ENCODE assay signal across 32 cellular contexts in genomic region chr20:59603176-59603575, GRCh38. TPM values are rescaled to one million over a fixed set of nuclear protein-coding genes. Genes with fewer than 3 reads are reported as not detected.
"Had no signal": no experiment of that assay in that cellular context is flagged by ENCODE, and none has a peak within 500 bp of the region (broad histone marks: within the 10 kb centered on the region; RNA-seq: fewer than 3 reads in every experiment).

No MANE protein-coding gene starts in this region.

- H3K9me3 Mint-ChIP-seq: activated naive CD4-positive, alpha-beta T cell treated with anti-CD3 and anti-CD28 coated beads for 36 hours; activated naive CD8-positive, alpha-beta T cell treated with anti-CD3 and anti-CD28 coated beads for 36 hours; activated T-helper 1 cell treated with anti-CD3 and anti-CD28 coated beads, Interleukin-12 subunit alpha, Interleukin-12 subunit beta, Interleukin-2, Interleukin-4 antibody, amounts not matched to agents 30 ng/mL and 10 ng/mL and 1 ng/mL, durations not matched to agents 14 hours and 24 hours and 36 hours; central memory CD8-positive, alpha-beta T cell; memory B cell; naive thymus-derived CD8-positive, alpha-beta T cell; neural progenitor cell; T-cell had no signal

- H3K27ac ChIP-seq: breast epithelium, epithelial cell of prostate, esophagus squamous epithelium, neural progenitor cell, parathyroid adenoma, testis, transverse colon had no signal

- DNase-seq: activated CD4-positive, alpha-beta T cell treated with anti-CD3 and anti-CD28 coated beads for 36 hours; activated CD4-positive, alpha-beta T cell treated with anti-CD3 and anti-CD28 coated beads, Interleukin-2, amount 50 U/mL, for 48 hours; activated CD4-positive, CD25-positive, alpha-beta regulatory T cell; activated CD8-positive, alpha-beta memory T cell treated with anti-CD3 and anti-CD28 coated beads, Interleukin-2, amount 50 U/mL, for 4 hours; activated effector memory CD4-positive, alpha-beta T cell treated with anti-CD3 and anti-CD28 coated beads, Interleukin-2, amount 50 U/mL, for 16 hours; activated naive CD4-positive, alpha-beta T cell treated with anti-CD3 and anti-CD28 coated beads for 36 hours; activated naive CD8-positive, alpha-beta T cell treated with anti-CD3 and anti-CD28 coated beads for 36 hours; activated T-cell treated with anti-CD3 and anti-CD28 coated beads, Interleukin-2, amount 50 U/mL, for 1 hour; dermis blood vessel endothelial cell; effector CD8-positive, alpha-beta T cell; esophagus squamous epithelium; foreskin melanocyte; islet precursor cell; left colon; naive thymus-derived CD8-positive, alpha-beta T cell; occipital lobe; right cardiac atrium; stimulated activated CD4-positive, alpha-beta T cell treated with anti-CD3 and anti-CD28 coated beads, Interleukin-15, amount 100 ng/mL, for 24 hours; stimulated activated CD4-positive, alpha-beta T cell treated with anti-CD3 and anti-CD28 coated beads, Interleukin-2, amount 100 ng/mL, for 24 hours; stimulated activated naive CD4-positive, alpha-beta T cell; T-cell; testis; transverse colon had no signal

- H3K4me3 Mint-ChIP-seq: activated CD4-positive, alpha-beta T cell treated with anti-CD3 and anti-CD28 coated beads for 36 hours; activated naive CD4-positive, alpha-beta T cell treated with anti-CD3 and anti-CD28 coated beads for 36 hours; activated naive CD8-positive, alpha-beta T cell treated with anti-CD3 and anti-CD28 coated beads for 36 hours; activated T-helper 1 cell treated with anti-CD3 and anti-CD28 coated beads, Interleukin-12 subunit alpha, Interleukin-12 subunit beta, Interleukin-2, Interleukin-4 antibody, amounts not matched to agents 30 ng/mL and 10 ng/mL and 1 ng/mL, durations not matched to agents 14 hours and 24 hours and 36 hours; central memory CD8-positive, alpha-beta T cell; memory B cell; naive thymus-derived CD8-positive, alpha-beta T cell; neural progenitor cell; T-cell had no signal

- ATAC-seq: activated CD4-positive, alpha-beta T cell treated with anti-CD3 and anti-CD28 coated beads for 36 hours; left colon; naive thymus-derived CD8-positive, alpha-beta T cell; T-cell had no signal

- H3K27ac Mint-ChIP-seq: activated CD4-positive, alpha-beta T cell treated with anti-CD3 and anti-CD28 coated beads for 36 hours; activated naive CD4-positive, alpha-beta T cell treated with anti-CD3 and anti-CD28 coated beads for 36 hours; activated naive CD8-positive, alpha-beta T cell treated with anti-CD3 and anti-CD28 coated beads for 36 hours; activated T-helper 1 cell treated with anti-CD3 and anti-CD28 coated beads, Interleukin-12 subunit alpha, Interleukin-12 subunit beta, Interleukin-2, Interleukin-4 antibody, amounts not matched to agents 30 ng/mL and 10 ng/mL and 1 ng/mL, durations not matched to agents 14 hours and 24 hours and 36 hours; memory B cell; neural progenitor cell; T-cell had no signal

- H3K4me1 Mint-ChIP-seq: activated CD4-positive, alpha-beta T cell treated with anti-CD3 and anti-CD28 coated beads for 36 hours; activated naive CD8-positive, alpha-beta T cell treated with anti-CD3 and anti-CD28 coated beads for 36 hours; central memory CD8-positive, alpha-beta T cell had no signal

- H3K36me3 Mint-ChIP-seq: activated naive CD8-positive, alpha-beta T cell treated with anti-CD3 and anti-CD28 coated beads for 36 hours; memory B cell; neural progenitor cell; T-cell had no signal

RNA-seq across cellular contexts. Expression of gene PHACTR3, which starts 1.2 kb away (rescaled TPM):
- total RNA-seq: activated CD4-positive, alpha-beta T cell treated with anti-CD3 and anti-CD28 coated beads for 36 hours; activated CD8-positive, alpha-beta memory T cell treated with anti-CD3 and anti-CD28 coated beads for 36 hours; activated naive CD4-positive, alpha-beta T cell treated with anti-CD3 and anti-CD28 coated beads for 36 hours; activated naive CD8-positive, alpha-beta T cell treated with anti-CD3 and anti-CD28 coated beads for 36 hours; activated T-helper 1 cell treated with anti-CD3 and anti-CD28 coated beads, Interleukin-12 subunit alpha, Interleukin-12 subunit beta, Interleukin-2, Interleukin-4 antibody, amounts not matched to agents 30 ng/mL and 10 ng/mL and 1 ng/mL, durations not matched to agents 14 hours and 24 hours and 36 hours; naive thymus-derived CD8-positive, alpha-beta T cell; T-cell; T-helper 2 cell treated with Interferon-gamma antibody and Interleukin-4, amounts not matched to agents 100 ng/mL and 5 ng/mL, for 36 hours had no signal
